In the genomic region with DNA sequence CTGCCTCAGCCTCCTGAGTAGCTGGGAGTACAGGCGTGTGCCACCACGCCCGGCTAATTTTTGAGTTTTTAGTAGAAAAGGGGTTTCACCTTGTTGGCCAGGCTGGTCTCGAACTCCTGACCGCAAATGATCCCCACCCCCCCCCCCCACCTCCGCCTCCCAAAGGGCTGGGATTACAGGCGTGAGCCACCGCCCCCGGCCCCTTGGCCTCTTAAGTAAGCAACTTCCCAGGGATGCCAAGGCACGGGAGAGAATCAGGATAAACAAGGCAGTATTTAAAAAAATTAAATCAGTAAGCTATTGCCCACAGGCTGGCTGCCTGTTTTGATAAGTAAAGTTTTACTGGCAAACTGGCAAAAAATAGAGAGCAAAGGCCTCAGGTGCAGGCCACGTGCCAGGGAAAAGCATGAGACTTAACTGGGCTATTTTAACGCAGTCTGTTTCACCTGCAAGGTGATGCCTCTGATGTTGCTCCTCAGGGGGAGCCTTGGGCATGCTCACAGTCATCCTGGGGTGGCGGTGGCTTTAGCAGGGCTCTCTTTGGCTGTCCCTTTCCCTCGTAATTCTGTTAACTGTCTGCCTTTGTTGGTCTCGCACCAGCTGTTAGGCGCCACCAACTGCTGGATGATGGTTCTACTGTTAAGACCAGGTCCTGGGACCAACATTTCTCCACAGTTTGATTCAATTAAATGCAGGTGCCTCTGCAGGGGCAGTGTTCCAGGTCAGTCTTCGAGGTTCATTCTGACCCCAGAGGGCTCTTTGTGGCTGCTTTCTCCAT, we compare ENCODE assay signal across 1 cellular context.
TF ChIP-seq lines count a peak whose summit lies in the region.

No MANE protein-coding gene starts in this region.

TF ChIP-seq in H1, 55 proteins besides CTCF, POLR2A, EP300 and RAD21 (continued from another document):
- TF ChIP-seq, protein P1, sequence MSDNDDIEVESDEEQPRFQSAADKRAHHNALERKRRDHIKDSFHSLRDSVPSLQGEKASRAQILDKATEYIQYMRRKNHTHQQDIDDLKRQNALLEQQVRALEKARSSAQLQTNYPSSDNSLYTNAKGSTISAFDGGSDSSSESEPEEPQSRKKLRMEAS (IDR thresholded peaks at IDR 0.05) = peak; percentile 72; the same call in 1 of the 2 replicates
